Comparison of ENCODE assay signal across 1 cellular context in genomic region chr11:22432331-22433065, GRCh38.
TF ChIP-seq lines count a peak whose summit lies in the region.

No MANE protein-coding gene starts in this region.

TF ChIP-seq in IMR-90, 13 proteins besides CTCF, POLR2A, EP300 and RAD21:
- TF ChIP-seq USF2 (IDR thresholded peaks at IDR 0.05; ENCODE audit: low read depth, low read length) (0 out of 2 replicates have a peak, but pooled peaks have one; percentile 23), RCOR1 (IDR thresholded peaks at IDR 0.05; ENCODE audit: insufficient replicate concordance, low read length) (no peak), BHLHE40 (IDR thresholded peaks at IDR 0.05; ENCODE audit: low read depth, low read length) (peak; percentile 87), MAZ (IDR thresholded peaks at IDR 0.05; ENCODE audit: borderline replicate concordance, low read depth, low read length) (no peak), MAFK (IDR thresholded peaks at IDR 0.05; ENCODE audit: low read depth, low read length) (no peak), CEBPB (IDR thresholded peaks at IDR 0.05; ENCODE audit: low read depth, low read length) (no peak), SMC3 (IDR thresholded peaks at IDR 0.05; ENCODE audit: low read depth, low read length) (no peak), NFE2L2 (IDR thresholded peaks at IDR 0.05; ENCODE audit: low read depth, low read length) (no peak)
